8 cellular contexts compared by ENCODE assay signal in genomic region chr12:101830391-101831325, GRCh38. TPM values are rescaled to one million over a fixed set of nuclear protein-coding genes. Genes with fewer than 3 reads are reported as not detected.
A peak's percentile ranks its signal among the peaks of the same experiment; 100 is the strongest.
DNase-seq lines count a peak whose midpoint lies in the region; ATAC-seq and TF ChIP-seq lines count a peak whose summit lies in the region.

Gene GNPTAB, minus strand, starts transcription at chr12:101830959. Its CDS starts 284 bp downstream, at chr12:101830675.

- no peaks in the 10 kb centered on the region for H3K36me3 ChIP-seq in endocrine pancreas (ENCODE audit: control insufficient read depth, insufficient read depth, low read length)
- H3K36me3 ChIP-seq in mesodermal cell (ENCODE audit: control insufficient read depth, insufficient read depth, low read length) = no peaks in the 10 kb centered on the region

- intact Hi-C loops in Calu3 (cut with micrococcal nuclease; ENCODE audit: unreplicated experiment) = loop anchor here (2.0 to 10.0 kb wide), 3 partner anchors 38 to 256 kb away; no protein-coding TSS in a partner anchor

- peak; percentile 90 for ATAC-seq in GM21367 (IDR thresholded peaks at IDR 0.05; ENCODE audit: unreplicated experiment)

- CTCF ChIA-PET in Calu3 (lab: Charles Lee) = interaction anchor here (0.5 to 2.2 kb wide), 19 partner anchors 9 to 1847 kb away, joined by 3 to 19 read pairs (median 4); partner anchors contain the start of genes DRAM1 and WASHC3

- no peaks in the 10 kb centered on the region for H3K9me3 Mint-ChIP-seq in Calu3 (ENCODE audit: low read depth, unreplicated experiment)

- H3K27ac Mint-ChIP-seq in Calu3 (ENCODE audit: unreplicated experiment) = peak within 1 kb of the TSS; percentile 73

- H3K4me3 ChIP-seq in endocrine pancreas (ENCODE audit: control insufficient read depth, insufficient read depth, low read length) = peak within 1 kb of the TSS; percentile 91
- peak within 1 kb of the TSS; percentile 74 for H3K4me3 ChIP-seq in mesodermal cell (ENCODE audit: extremely low read depth, insufficient read depth, low read length, poor library complexity, severe bottlenecking)

- no peaks in the 10 kb centered on the region for H3K27me3 ChIP-seq in endocrine pancreas (ENCODE audit: control insufficient read depth, insufficient read depth, low read length)

- H3K4me1 ChIP-seq in endocrine pancreas (ENCODE audit: control insufficient read depth, insufficient read depth, low read length) (peaks cover 7% of the 10 kb centered on the region), mesodermal cell (ENCODE audit: control insufficient read depth, insufficient read depth, low read length, poor library complexity, severe bottlenecking) (no peaks in the 10 kb centered on the region)

- H3K4me3 Mint-ChIP-seq in Calu3 (ENCODE audit: low read depth, unreplicated experiment) = peak within 1 kb of the TSS; percentile 92

- DNase-seq in Calu3 = peak; percentile 97
- peak; percentile 90 for DNase-seq in HT1080 (ENCODE audit: low read depth)
- DNase-seq in NK-92 treated with Interleukin-12 subunit alpha and Interleukin-12 subunit beta, amount 100 ng/mL, for 24 hours (lab: John Stamatoyannopoulos, UW) = peak; percentile 89
- DNase-seq in activated CD8-positive, alpha-beta memory T cell treated with anti-CD3 and anti-CD28 coated beads for 48 hours (ENCODE audit: low read depth in 2 of 3, low spot score in 2 of 3) = peak; percentile 82 to 93 (median 90)
- peak; percentile 94 for DNase-seq in stimulated activated CD8-positive, alpha-beta memory T cell treated with anti-CD3 and anti-CD28 coated beads, Interleukin-15, amount 100 ng/mL, for 24 hours (ENCODE audit: low read depth)

- no TSS peak for BruUV-seq in Calu3 (replicated peaks; lab: Mats Ljungman, UMichigan)

- H3K36me3 Mint-ChIP-seq in Calu3 (ENCODE audit: insufficient read depth, unreplicated experiment) = peaks cover 12% of the 10 kb centered on the region

- no peak within 1 kb of the TSS for H3K27ac ChIP-seq in mesodermal cell (ENCODE audit: low read depth, low read length, severe bottlenecking)

- H3K9ac ChIP-seq in endocrine pancreas (ENCODE audit: control insufficient read depth, insufficient read depth, low read length) = peak within 1 kb of the TSS; percentile 95

- WGBS in mesodermal cell (ENCODE audit: insufficient coverage in 2 of 2), 2 experiments = 1 to 2% methylated on average over 63 to 64 of the region's 93 CpGs

- H3K4me1 Mint-ChIP-seq in Calu3 (ENCODE audit: low read depth, unreplicated experiment) = peaks cover 8% of the 10 kb centered on the region

- H3K9me3 ChIP-seq in endocrine pancreas (ENCODE audit: control insufficient read depth, low read length) = no peaks in the 10 kb centered on the region
- H3K9me3 ChIP-seq in mesodermal cell (ENCODE audit: control insufficient read depth, low read length) = no peaks in the 10 kb centered on the region

- H3K27me3 Mint-ChIP-seq in Calu3 (ENCODE audit: unreplicated experiment) = no peaks in the 10 kb centered on the region

- TF ChIP-seq CTCF in Calu3 (IDR thresholded peaks at IDR 0.05; ENCODE audit: unreplicated experiment) = no peak

RNA-seq across cellular contexts. Expression of gene GNPTAB, which starts in this region (rescaled TPM):
- total RNA-seq in Calu3 (2022) = 34.0 and 36.0 TPM in 2 replicates
- 12.9 and 16.5 TPM in 2 replicates for total RNA-seq in HT1080 (2014; rRNA removed; shearing (Covaris generic))
- 25.8 and 29.7 TPM in 2 replicates for polyA plus RNA-seq in HT1080 (2015; cell fraction: cytosol; rRNA removed)
- 22.4 and 23.4 TPM in 2 replicates for polyA plus RNA-seq in HT1080 (2015; cell fraction: nucleus; rRNA removed)
- polyA plus RNA-seq in mesodermal cell (2013, experiment 1 of 2) = 16.3 TPM
- polyA plus RNA-seq in mesodermal cell (2013, experiment 2 of 2) = 17.5 TPM
